ENCODE assay signal across 9 cellular contexts in the genomic region with DNA sequence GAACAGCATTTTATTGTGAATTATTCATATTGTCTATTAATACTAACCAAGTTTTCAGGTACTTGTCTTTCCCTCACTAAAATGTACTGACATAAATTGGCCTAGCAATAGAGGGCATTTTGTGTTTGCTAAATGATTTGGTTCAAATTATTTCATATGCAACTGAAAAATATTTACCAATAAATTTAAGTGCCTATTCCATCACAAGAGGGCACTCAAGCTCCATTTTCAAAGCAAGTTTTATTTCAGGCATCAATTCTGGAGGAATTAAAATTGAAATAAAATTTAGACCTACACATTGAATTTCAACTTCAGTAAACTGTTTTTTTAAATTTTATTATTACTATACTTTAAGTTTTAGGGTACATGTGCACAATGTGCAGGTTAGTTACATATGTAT.
DNase-seq lines count a peak whose midpoint lies in the region; ATAC-seq and TF ChIP-seq lines count a peak whose summit lies in the region.
"Had no signal": no experiment of that assay in that cellular context is flagged by ENCODE, and none has a peak within 500 bp of the region (broad histone marks: within the 10 kb centered on the region; RNA-seq: fewer than 3 reads in every experiment).

No MANE protein-coding gene starts in this region.

- H3K36me3 ChIP-seq in ovary = no peaks in the 10 kb centered on the region

- no peak overlapping the region for H3K27ac ChIP-seq in coronary artery
- H3K27ac ChIP-seq in ovary = no peak overlapping the region

- H3K27me3 ChIP-seq in ovary = no peaks in the 10 kb centered on the region

- ATAC-seq in GM19328 (IDR thresholded peaks at IDR 0.05; ENCODE audit: unreplicated experiment) = no peak

- intact Hi-C loops in ovary (cut with DNase I) = no loop called here

- TF ChIP-seq CTCF in GM10266 (IDR thresholded peaks at IDR 0.05; ENCODE audit: control insufficient read depth, insufficient read depth, low read depth, missing control alignments) (peak; percentile 23), coronary artery (IDR thresholded peaks at IDR 0.05) (peak; percentile 35), ovary (IDR thresholded peaks at IDR 0.05) (peak; percentile 12 to 51 (median 38))

- no peak for TF ChIP-seq EP300 in ovary (IDR thresholded peaks at IDR 0.05)

- H3K4me3 ChIP-seq in coronary artery (no peak overlapping the region), ovary (no peak overlapping the region)

- no peaks in the 10 kb centered on the region for H3K9me3 ChIP-seq in ovary

- H3K4me1 ChIP-seq in ovary (ENCODE audit: insufficient read depth) = no peaks in the 10 kb centered on the region

- no peak for TF ChIP-seq POLR2A in ovary (IDR thresholded peaks at IDR 0.05)

- DNase-seq in GM10266 (ENCODE audit: extremely low spot score) (no peak), NCI-H1105 treated with DMSO at 0.1 percent for 48 hours (lab: John Stamatoyannopoulos, UW) (peak; percentile 12), coronary artery (ENCODE audit: low spot score) (no peak), ovary (no peak), activated T-cell treated with anti-CD3 and anti-CD28 coated beads for 4 hours (no peak), COR-L47 (lab: John Stamatoyannopoulos, UW) (no peak)
- no peak for DNase-seq in stimulated activated CD4-positive, alpha-beta T cell treated with anti-CD3 and anti-CD28 coated beads, Interleukin-4, amount 100 ng/mL, for 4 hours
- DNase-seq: activated naive CD8-positive, alpha-beta T cell treated with anti-CD3 and anti-CD28 coated beads, Interleukin-2, amount 10 ng/mL, durations not matched to agents 7 days and 5 days had no signal
